1 cellular context compared by ENCODE assay signal in genomic region chr15:39628131-39628482, GRCh38.
TF ChIP-seq lines count a peak whose summit lies in the region.

No MANE protein-coding gene starts in this region.

TF ChIP-seq in H1, 55 proteins besides CTCF, POLR2A, EP300 and RAD21 (continued from another document):
- no peak for TF ChIP-seq HDAC2 (IDR thresholded peaks at IDR 0.05; ENCODE audit: borderline replicate concordance in 1 of 2, low read depth in 2 of 2, low read length in 2 of 2)
- no peak for TF ChIP-seq RFX5 (IDR thresholded peaks at IDR 0.05; ENCODE audit: borderline replicate concordance, low read depth, low read length)
- no peak for TF ChIP-seq BCL11A (IDR thresholded peaks at IDR 0.05; ENCODE audit: low read depth in 2 of 2, low read length in 2 of 2)
- no peak for TF ChIP-seq EZH2 (IDR thresholded peaks at IDR 0.05; ENCODE audit: low read depth, low read length, severe bottlenecking)
- TF ChIP-seq CHD2 (IDR thresholded peaks at IDR 0.05; ENCODE audit: low read length) = no peak
- TF ChIP-seq KDM4A (IDR thresholded peaks at IDR 0.05; ENCODE audit: low read depth, low read length, severe bottlenecking) = no peak
- no peak for TF ChIP-seq CHD7 (IDR thresholded peaks at IDR 0.05; ENCODE audit: insufficient replicate concordance, low read length)
- TF ChIP-seq E2F6 (IDR thresholded peaks at IDR 0.05) = no peak
- TF ChIP-seq SIX5 (IDR thresholded peaks at IDR 0.05; ENCODE audit: low read depth, low read length) = no peak
- no peak for TF ChIP-seq TAF7 (optimal IDR thresholded peaks at IDR 0.05; ENCODE audit: borderline replicate concordance, low read depth, low read length)
- no peak for TF ChIP-seq CREB1 (IDR thresholded peaks at IDR 0.05)
- no peak for TF ChIP-seq JUN (IDR thresholded peaks at IDR 0.05; ENCODE audit: low read depth, low read length)
- no peak for TF ChIP-seq JUND (IDR thresholded peaks at IDR 0.05; ENCODE audit: low read length)
- TF ChIP-seq RBBP5 (IDR thresholded peaks at IDR 0.05; ENCODE audit: borderline replicate concordance, low read depth, low read length) = no peak
- TF ChIP-seq SP2 (IDR thresholded peaks at IDR 0.05; ENCODE audit: low read length) = no peak
- TF ChIP-seq NRF1 (IDR thresholded peaks at IDR 0.05; ENCODE audit: low read depth, low read length) = no peak
- TF ChIP-seq CHD1 (IDR thresholded peaks at IDR 0.05; ENCODE audit: low read depth, low read length) = no peak
